8 cellular contexts compared by ENCODE assay signal in the genomic region with DNA sequence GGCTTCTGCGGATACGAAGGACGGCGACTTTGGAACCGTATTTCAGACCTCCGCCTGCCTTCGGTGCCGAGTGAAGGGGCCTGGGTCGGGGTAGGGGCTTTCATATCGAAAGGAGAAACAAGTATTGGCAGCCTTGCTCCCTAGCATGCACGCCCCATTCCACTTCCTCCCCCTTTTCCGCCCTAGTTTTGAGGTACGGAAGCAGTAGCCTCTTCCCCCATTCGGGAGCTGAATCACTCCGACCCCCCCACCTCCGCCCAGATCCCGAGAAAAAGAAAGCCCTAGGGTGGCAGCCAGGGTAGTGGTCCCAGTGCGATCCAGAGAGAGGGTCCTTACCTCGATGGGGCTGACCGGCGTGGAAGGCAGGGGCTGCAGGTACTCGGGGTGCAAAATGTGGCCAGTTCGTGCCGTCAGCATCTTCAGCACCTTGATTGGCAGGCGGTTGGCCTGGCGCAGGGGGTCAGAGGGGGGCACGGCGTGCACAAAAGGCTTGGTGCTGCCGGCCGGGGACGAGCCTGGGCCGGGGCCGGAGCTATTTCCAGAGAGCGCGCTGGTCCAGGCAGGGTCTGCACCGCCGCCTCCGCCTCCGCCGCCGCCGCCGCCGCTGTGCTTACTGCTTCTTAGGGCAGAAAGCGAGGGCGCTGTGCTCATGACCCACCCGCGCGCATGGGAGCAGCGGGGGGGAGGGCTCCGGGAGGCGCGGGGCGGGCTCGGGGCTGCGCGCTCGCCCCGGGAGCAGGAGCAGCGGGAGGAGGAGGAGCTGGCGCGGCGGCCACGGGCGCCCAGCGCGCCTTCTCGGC. TPM values are rescaled to one million over a fixed set of nuclear protein-coding genes. Genes with fewer than 3 reads are reported as not detected.
DNase-seq lines count a peak whose midpoint lies in the region; ATAC-seq and TF ChIP-seq lines count a peak whose summit lies in the region.

No MANE protein-coding gene starts in this region.

- peaks cover 96% of the 10 kb centered on the region for H3K27me3 ChIP-seq in PC-3 (ENCODE audit: low read length)
- H3K27me3 ChIP-seq in lower lobe of right lung (ENCODE audit: low read depth), result peaks cover 20% of the 10 kb centered on the region
- H3K27me3 ChIP-seq in testis, result no peaks in the 10 kb centered on the region

- H3K36me3 ChIP-seq in PC-3 (ENCODE audit: low read depth, low read length) (no peaks in the 10 kb centered on the region), lower lobe of right lung (peaks cover 16% of the 10 kb centered on the region), testis (ENCODE audit: low read depth, missing control alignments) (no peaks in the 10 kb centered on the region)

- H4K20me1 ChIP-seq in PC-3 (ENCODE audit: low read length), result peaks cover 22% of the 10 kb centered on the region

- peak; percentile 39 for DNase-seq in activated naive CD4-positive, alpha-beta T cell treated with anti-CD3 and anti-CD28 coated beads, Interleukin-2, amount 10 ng/mL, durations not matched to agents 7 days and 5 days
- DNase-seq in activated naive CD4-positive, alpha-beta T cell treated with anti-CD3 and anti-CD28 coated beads, Interleukin-2, amount 50 U/mL, for 16 hours, result no peak
- peak; percentile 48 for DNase-seq in PC-3
- peak; percentile 78 for DNase-seq in lower lobe of right lung
- DNase-seq in testis, result peak; percentile 65
- DNase-seq in activated CD4-positive, CD25-positive, alpha-beta regulatory T cell treated with anti-CD3 and anti-CD28 coated beads, Interleukin-2, amount 50 U/mL, for 72 hours, result no peak

- H3K4me3 ChIP-seq in PC-3 (ENCODE audit: low read length) (peak overlapping the region; percentile 79), lower lobe of right lung (peak overlapping the region; percentile 93), testis (peak overlapping the region; percentile 78 to 83)

- no peaks in the 10 kb centered on the region for H3K9me3 ChIP-seq in PC-3 (ENCODE audit: low read length)
- H3K9me3 ChIP-seq in lower lobe of right lung, result no peaks in the 10 kb centered on the region
- H3K9me3 ChIP-seq in testis, result no peaks in the 10 kb centered on the region

- H3K4me1 Mint-ChIP-seq in activated naive CD4-positive, alpha-beta T cell treated with anti-CD3 and anti-CD28 coated beads, Interleukin-2, amount 10 ng/mL, durations not matched to agents 7 days and 5 days, result peaks cover 30% of the 10 kb centered on the region

- intact Hi-C loops in PC-3 (cut with micrococcal nuclease), result loop anchor here (1.0 to 10.0 kb wide), 9 partner anchors 372 to 1711 kb away; a partner anchor contains a TSS
- intact Hi-C loops in lower lobe of right lung (cut with DNase I), result loop anchor here (10.0 kb wide), 1 partner anchor 904 kb away; no protein-coding TSS in a partner anchor
- intact Hi-C loops in testis (cut with DNase I; ENCODE audit: low total_unique reads), result loop anchor here (5.0 to 10.0 kb wide), 3 partner anchors 256 to 634 kb away; no protein-coding TSS in a partner anchor

- CTCF ChIA-PET in activated naive CD4-positive, alpha-beta T cell treated with anti-CD3 and anti-CD28 coated beads, Interleukin-2, amount 10 ng/mL, durations not matched to agents 7 days and 5 days (lab: Charles Lee), result interaction anchor here (1.0 kb wide), 1 partner anchor 9 kb away, joined by 3 read pairs; no protein-coding TSS in a partner anchor
- CTCF ChIA-PET in PC-3 (lab: Charles Lee), result interaction anchor here (0.6 to 2.0 kb wide), 9 partner anchors 7 to 903 kb away, joined by 3 to 26 read pairs (median 4); no protein-coding TSS in a partner anchor

- 0% methylated on average over 9 to 59 of the region's 68 CpGs for WGBS in testis, 2 donors

- H3K27ac Mint-ChIP-seq in activated naive CD4-positive, alpha-beta T cell treated with anti-CD3 and anti-CD28 coated beads, Interleukin-2, amount 10 ng/mL, durations not matched to agents 7 days and 5 days, result no peak overlapping the region

- H3K9me2 ChIP-seq in PC-3 (replicated peaks; ENCODE audit: low read length), result no peaks in the 10 kb centered on the region

- H3K36me3 Mint-ChIP-seq in activated naive CD4-positive, alpha-beta T cell treated with anti-CD3 and anti-CD28 coated beads, Interleukin-2, amount 10 ng/mL, durations not matched to agents 7 days and 5 days, result no peaks in the 10 kb centered on the region

- peaks cover 96% of the 10 kb centered on the region for H3K27me3 Mint-ChIP-seq in activated naive CD4-positive, alpha-beta T cell treated with anti-CD3 and anti-CD28 coated beads, Interleukin-2, amount 10 ng/mL, durations not matched to agents 7 days and 5 days

- peak overlapping the region; percentile 80 for H3K9ac ChIP-seq in PC-3 (ENCODE audit: low read length)

- TF ChIP-seq CTCF in PC-3 (conservative IDR thresholded peaks at IDR 0.05; ENCODE audit: low read depth, low read length) (no peak; the same call in 1 of the 2 replicates), lower lobe of right lung (IDR thresholded peaks at IDR 0.05) (no peak), testis (IDR thresholded peaks at IDR 0.05) (no peak)

- peak overlapping the region; percentile 84 for H3K4me2 ChIP-seq in PC-3 (ENCODE audit: low read length)

- peaks cover 84% of the 10 kb centered on the region for H3K79me2 ChIP-seq in PC-3 (ENCODE audit: low read length)

- ATAC-seq in HG02798 (IDR thresholded peaks at IDR 0.05; ENCODE audit: poor library complexity, unreplicated experiment) (peak; percentile 13), PC-3 (peak; percentile 0), lower lobe of right lung (peak; percentile 7 to 9)

- H3F3A ChIP-seq in PC-3 (ENCODE audit: low read length, unreplicated experiment), result no peaks in the 10 kb centered on the region

- H3K9me3 Mint-ChIP-seq in activated naive CD4-positive, alpha-beta T cell treated with anti-CD3 and anti-CD28 coated beads, Interleukin-2, amount 10 ng/mL, durations not matched to agents 7 days and 5 days, result no peaks in the 10 kb centered on the region

- no peak for TF ChIP-seq POLR2A in testis (IDR thresholded peaks at IDR 0.05)

- H3K27ac ChIP-seq in PC-3 (ENCODE audit: low read length), result peak overlapping the region; percentile 81
- H3K27ac ChIP-seq in cingulate gyrus (ENCODE audit: low read depth, low read length), result peak overlapping the region; percentile 79
- H3K27ac ChIP-seq in lower lobe of right lung, result peak overlapping the region; percentile 97
- peak overlapping the region; percentile 85 to 96 for H3K27ac ChIP-seq in testis

- peak overlapping the region; percentile 69 for H3K4me3 Mint-ChIP-seq in activated naive CD4-positive, alpha-beta T cell treated with anti-CD3 and anti-CD28 coated beads, Interleukin-2, amount 10 ng/mL, durations not matched to agents 7 days and 5 days

- H3K4me1 ChIP-seq in PC-3 (ENCODE audit: insufficient read depth, low read length) (peaks cover 10% of the 10 kb centered on the region), lower lobe of right lung (peaks cover 23% of the 10 kb centered on the region), testis (no peaks in the 10 kb centered on the region)

- peak overlapping the region; percentile 89; the same call in 1 of the 2 replicates for H2AFZ ChIP-seq in PC-3 (ENCODE audit: low read length)

- POLR2A ChIA-PET in PC-3 (lab: Charles Lee; ENCODE audit: unreplicated experiment), result interaction anchor here (0.6 to 1.0 kb wide), 5 partner anchors 132 to 655 kb away, joined by 3 to 4 read pairs (median 3); no protein-coding TSS in a partner anchor

- TSS peak; percentile 75 for BruUV-seq in PC-3 (replicated peaks; lab: Mats Ljungman, UMichigan)

RNA-seq across cellular contexts. Expression of a gene that starts 0.6 kb away (rescaled TPM):
- 42.3 and 72.1 TPM in 2 replicates for total RNA-seq in PC-3 (2014; rRNA removed)
- 28.3 TPM for total RNA-seq in lower lobe of right lung
- total RNA-seq in testis, result 1 to 10 TPM; 8.0 to 9.8 TPM
- 7.0 TPM for polyA plus RNA-seq in testis (ENCODE audit: insufficient read depth, low read depth, low replicate concordance)

RNA-seq across cellular contexts. Expression of a gene that starts 30.5 kb away (rescaled TPM):
- total RNA-seq in PC-3 (2014; rRNA removed), result 1.2 and 3.6 TPM in 2 replicates
- total RNA-seq in lower lobe of right lung, result 29.9 TPM
- total RNA-seq in testis, result 10 to 100 TPM in 1 of 2 donors, 1 to 10 TPM in 1; 7.6 to 10.6 TPM
- 13.8 TPM for polyA plus RNA-seq in testis (ENCODE audit: insufficient read depth, low read depth, low replicate concordance)

Comparison
In these comparisons a context has a peak if more than half of its experiments do, and no peak if none do; other contexts are left out.
1. DNase-seq: peak in activated naive CD4-positive, alpha-beta T cell treated with anti-CD3 and anti-CD28 coated beads, Interleukin-2, amount 10 ng/mL, durations not matched to agents 7 days and 5 days (single experiment), PC-3 (single experiment), lower lobe of right lung (single experiment) and testis (single experiment); none in activated naive CD4-positive, alpha-beta T cell treated with anti-CD3 and anti-CD28 coated beads, Interleukin-2, amount 50 U/mL, for 16 hours (single experiment) and activated CD4-positive, CD25-positive, alpha-beta regulatory T cell treated with anti-CD3 and anti-CD28 coated beads, Interleukin-2, amount 50 U/mL, for 72 hours (single experiment).
2. Peak in every context shown above with its lines, with median percentiles within 50 percentile points of each other: ATAC-seq, H3K27ac ChIP-seq and H3K4me3 ChIP-seq.